ENCODE assay signal across 1 cellular context in genomic region chr7:135670179-135670578, GRCh38.
TF ChIP-seq lines count a peak whose summit lies in the region.

No MANE protein-coding gene starts in this region.

TF ChIP-seq in SK-N-SH, 30 proteins besides CTCF, POLR2A, EP300 and RAD21 (continued from another document):
- TF ChIP-seq, protein P1, sequence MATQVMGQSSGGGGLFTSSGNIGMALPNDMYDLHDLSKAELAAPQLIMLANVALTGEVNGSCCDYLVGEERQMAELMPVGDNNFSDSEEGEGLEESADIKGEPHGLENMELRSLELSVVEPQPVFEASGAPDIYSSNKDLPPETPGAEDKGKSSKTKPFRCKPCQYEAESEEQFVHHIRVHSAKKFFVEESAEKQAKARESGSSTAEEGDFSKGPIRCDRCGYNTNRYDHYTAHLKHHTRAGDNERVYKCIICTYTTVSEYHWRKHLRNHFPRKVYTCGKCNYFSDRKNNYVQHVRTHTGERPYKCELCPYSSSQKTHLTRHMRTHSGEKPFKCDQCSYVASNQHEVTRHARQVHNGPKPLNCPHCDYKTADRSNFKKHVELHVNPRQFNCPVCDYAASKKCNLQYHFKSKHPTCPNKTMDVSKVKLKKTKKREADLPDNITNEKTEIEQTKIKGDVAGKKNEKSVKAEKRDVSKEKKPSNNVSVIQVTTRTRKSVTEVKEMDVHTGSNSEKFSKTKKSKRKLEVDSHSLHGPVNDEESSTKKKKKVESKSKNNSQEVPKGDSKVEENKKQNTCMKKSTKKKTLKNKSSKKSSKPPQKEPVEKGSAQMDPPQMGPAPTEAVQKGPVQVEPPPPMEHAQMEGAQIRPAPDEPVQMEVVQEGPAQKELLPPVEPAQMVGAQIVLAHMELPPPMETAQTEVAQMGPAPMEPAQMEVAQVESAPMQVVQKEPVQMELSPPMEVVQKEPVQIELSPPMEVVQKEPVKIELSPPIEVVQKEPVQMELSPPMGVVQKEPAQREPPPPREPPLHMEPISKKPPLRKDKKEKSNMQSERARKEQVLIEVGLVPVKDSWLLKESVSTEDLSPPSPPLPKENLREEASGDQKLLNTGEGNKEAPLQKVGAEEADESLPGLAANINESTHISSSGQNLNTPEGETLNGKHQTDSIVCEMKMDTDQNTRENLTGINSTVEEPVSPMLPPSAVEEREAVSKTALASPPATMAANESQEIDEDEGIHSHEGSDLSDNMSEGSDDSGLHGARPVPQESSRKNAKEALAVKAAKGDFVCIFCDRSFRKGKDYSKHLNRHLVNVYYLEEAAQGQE (IDR thresholded peaks at IDR 0.05; ENCODE audit: low read depth, low read length), result peak; percentile 4; the same call in 1 of the 2 replicates
- TF ChIP-seq RFX5 (IDR thresholded peaks at IDR 0.05; ENCODE audit: low read length) (no peak), USF1 (IDR thresholded peaks at IDR 0.05; ENCODE audit: borderline replicate concordance, low read depth) (peak; percentile 61; the same call in 1 of the 2 replicates)
